Comparison of ENCODE assay signal across 1 cellular context in the genomic region with DNA sequence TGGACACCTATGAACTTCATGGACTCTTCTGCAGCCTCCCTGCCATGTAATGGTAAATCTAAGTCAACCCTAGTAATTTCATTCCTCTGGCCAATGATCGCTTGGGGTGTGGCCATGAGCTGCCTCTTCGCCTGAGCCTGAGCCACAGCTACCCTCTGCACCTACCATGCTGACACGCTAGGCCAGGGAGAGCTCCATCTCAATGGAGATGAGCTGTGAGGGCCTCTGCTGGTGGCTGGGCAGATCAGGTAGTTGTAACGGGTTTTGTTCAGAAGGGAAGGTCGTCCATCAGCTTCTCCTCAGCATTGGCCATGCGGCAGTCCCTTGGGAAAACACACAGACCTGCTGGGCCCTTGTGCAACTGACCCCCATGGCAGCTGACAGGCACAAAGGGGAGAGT.
TF ChIP-seq lines count a peak whose summit lies in the region.

No MANE protein-coding gene starts in this region.

TF ChIP-seq in HepG2, 621 proteins besides CTCF, POLR2A, EP300 and RAD21 (continued from another document and continues in another):
- TF ChIP-seq, protein P1, sequence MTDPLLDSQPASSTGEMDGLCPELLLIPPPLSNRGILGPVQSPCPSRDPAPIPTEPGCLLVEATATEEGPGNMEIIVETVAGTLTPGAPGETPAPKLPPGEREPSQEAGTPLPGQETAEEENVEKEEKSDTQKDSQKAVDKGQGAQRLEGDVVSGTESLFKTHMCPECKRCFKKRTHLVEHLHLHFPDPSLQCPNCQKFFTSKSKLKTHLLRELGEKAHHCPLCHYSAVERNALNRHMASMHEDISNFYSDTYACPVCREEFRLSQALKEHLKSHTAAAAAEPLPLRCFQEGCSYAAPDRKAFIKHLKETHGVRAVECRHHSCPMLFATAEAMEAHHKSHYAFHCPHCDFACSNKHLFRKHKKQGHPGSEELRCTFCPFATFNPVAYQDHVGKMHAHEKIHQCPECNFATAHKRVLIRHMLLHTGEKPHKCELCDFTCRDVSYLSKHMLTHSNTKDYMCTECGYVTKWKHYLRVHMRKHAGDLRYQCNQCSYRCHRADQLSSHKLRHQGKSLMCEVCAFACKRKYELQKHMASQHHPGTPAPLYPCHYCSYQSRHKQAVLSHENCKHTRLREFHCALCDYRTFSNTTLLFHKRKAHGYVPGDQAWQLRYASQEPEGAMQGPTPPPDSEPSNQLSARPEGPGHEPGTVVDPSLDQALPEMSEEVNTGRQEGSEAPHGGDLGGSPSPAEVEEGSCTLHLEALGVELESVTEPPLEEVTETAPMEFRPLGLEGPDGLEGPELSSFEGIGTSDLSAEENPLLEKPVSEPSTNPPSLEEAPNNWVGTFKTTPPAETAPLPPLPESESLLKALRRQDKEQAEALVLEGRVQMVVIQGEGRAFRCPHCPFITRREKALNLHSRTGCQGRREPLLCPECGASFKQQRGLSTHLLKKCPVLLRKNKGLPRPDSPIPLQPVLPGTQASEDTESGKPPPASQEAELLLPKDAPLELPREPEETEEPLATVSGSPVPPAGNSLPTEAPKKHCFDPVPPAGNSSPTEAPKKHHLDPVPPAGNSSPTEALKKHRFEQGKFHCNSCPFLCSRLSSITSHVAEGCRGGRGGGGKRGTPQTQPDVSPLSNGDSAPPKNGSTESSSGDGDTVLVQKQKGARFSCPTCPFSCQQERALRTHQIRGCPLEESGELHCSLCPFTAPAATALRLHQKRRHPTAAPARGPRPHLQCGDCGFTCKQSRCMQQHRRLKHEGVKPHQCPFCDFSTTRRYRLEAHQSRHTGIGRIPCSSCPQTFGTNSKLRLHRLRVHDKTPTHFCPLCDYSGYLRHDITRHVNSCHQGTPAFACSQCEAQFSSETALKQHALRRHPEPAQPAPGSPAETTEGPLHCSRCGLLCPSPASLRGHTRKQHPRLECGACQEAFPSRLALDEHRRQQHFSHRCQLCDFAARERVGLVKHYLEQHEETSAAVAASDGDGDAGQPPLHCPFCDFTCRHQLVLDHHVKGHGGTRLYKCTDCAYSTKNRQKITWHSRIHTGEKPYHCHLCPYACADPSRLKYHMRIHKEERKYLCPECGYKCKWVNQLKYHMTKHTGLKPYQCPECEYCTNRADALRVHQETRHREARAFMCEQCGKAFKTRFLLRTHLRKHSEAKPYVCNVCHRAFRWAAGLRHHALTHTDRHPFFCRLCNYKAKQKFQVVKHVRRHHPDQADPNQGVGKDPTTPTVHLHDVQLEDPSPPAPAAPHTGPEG (CRISPR knock-in tag; IDR thresholded peaks at IDR 0.05): no peak
- TF ChIP-seq, protein P2, sequence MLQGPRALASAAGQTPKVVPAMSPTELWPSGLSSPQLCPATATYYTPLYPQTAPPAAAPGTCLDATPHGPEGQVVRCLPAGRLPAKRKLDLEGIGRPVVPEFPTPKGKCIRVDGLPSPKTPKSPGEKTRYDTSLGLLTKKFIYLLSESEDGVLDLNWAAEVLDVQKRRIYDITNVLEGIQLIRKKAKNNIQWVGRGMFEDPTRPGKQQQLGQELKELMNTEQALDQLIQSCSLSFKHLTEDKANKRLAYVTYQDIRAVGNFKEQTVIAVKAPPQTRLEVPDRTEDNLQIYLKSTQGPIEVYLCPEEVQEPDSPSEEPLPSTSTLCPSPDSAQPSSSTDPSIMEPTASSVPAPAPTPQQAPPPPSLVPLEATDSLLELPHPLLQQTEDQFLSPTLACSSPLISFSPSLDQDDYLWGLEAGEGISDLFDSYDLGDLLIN (CRISPR knock-in tag; IDR thresholded peaks at IDR 0.05; ENCODE audit: borderline replicate concordance): no peak
- TF ChIP-seq, protein P3, sequence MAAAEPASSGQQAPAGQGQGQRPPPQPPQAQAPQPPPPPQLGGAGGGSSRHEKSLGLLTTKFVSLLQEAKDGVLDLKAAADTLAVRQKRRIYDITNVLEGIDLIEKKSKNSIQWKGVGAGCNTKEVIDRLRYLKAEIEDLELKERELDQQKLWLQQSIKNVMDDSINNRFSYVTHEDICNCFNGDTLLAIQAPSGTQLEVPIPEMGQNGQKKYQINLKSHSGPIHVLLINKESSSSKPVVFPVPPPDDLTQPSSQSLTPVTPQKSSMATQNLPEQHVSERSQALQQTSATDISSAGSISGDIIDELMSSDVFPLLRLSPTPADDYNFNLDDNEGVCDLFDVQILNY (CRISPR knock-in tag; conservative IDR thresholded peaks at IDR 0.05): no peak
- TF ChIP-seq, protein P4, sequence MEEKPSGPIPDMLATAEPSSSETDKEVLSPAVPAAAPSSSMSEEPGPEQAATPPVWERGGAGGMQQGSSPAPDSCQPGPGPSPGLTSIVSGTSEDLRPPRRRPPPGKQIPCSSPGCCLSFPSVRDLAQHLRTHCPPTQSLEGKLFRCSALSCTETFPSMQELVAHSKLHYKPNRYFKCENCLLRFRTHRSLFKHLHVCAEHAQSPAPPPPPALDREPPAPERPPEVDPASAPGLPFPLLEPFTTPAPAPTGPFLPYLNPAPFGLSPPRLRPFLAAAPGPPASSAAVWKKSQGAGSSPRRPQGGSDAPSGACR (CRISPR knock-in tag; IDR thresholded peaks at IDR 0.05): no peak
- peak; percentile 37; the same call in 1 of the 2 replicates for TF ChIP-seq ZMYM4 (CRISPR knock-in tag; IDR thresholded peaks at IDR 0.05)
- no peak for TF ChIP-seq ZNF121 (CRISPR knock-in tag; IDR thresholded peaks at IDR 0.05)
- TF ChIP-seq ZNF570 (CRISPR knock-in tag; IDR thresholded peaks at IDR 0.05; ENCODE audit: borderline replicate concordance): no peak
- TF ChIP-seq ZNF614 (CRISPR knock-in tag; IDR thresholded peaks at IDR 0.05; ENCODE audit: borderline replicate concordance): peak; percentile 43; the same call in 1 of the 2 replicates
- TF ChIP-seq KDM6A (CRISPR knock-in tag; IDR thresholded peaks at IDR 0.05; ENCODE audit: low read depth): no peak
- TF ChIP-seq, protein P5, sequence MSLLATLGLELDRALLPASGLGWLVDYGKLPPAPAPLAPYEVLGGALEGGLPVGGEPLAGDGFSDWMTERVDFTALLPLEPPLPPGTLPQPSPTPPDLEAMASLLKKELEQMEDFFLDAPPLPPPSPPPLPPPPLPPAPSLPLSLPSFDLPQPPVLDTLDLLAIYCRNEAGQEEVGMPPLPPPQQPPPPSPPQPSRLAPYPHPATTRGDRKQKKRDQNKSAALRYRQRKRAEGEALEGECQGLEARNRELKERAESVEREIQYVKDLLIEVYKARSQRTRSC (CRISPR knock-in tag; IDR thresholded peaks at IDR 0.05; ENCODE audit: low read depth): no peak
- TF ChIP-seq STAT5B (CRISPR knock-in tag; IDR thresholded peaks at IDR 0.05): no peak
- TF ChIP-seq, protein P6, sequence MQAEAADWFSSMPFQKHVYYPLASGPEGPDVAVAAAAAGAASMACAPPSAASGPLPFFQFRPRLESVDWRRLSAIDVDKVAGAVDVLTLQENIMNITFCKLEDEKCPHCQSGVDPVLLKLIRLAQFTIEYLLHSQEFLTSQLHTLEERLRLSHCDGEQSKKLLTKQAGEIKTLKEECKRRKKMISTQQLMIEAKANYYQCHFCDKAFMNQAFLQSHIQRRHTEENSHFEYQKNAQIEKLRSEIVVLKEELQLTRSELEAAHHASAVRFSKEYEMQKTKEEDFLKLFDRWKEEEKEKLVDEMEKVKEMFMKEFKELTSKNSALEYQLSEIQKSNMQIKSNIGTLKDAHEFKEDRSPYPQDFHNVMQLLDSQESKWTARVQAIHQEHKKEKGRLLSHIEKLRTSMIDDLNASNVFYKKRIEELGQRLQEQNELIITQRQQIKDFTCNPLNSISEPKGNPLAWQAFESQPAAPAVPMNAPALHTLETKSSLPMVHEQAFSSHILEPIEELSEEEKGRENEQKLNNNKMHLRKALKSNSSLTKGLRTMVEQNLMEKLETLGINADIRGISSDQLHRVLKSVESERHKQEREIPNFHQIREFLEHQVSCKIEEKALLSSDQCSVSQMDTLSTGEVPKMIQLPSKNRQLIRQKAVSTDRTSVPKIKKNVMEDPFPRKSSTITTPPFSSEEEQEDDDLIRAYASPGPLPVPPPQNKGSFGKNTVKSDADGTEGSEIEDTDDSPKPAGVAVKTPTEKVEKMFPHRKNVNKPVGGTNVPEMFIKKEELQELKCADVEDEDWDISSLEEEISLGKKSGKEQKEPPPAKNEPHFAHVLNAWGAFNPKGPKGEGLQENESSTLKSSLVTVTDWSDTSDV (CRISPR knock-in tag; IDR thresholded peaks at IDR 0.05): no peak
- TF ChIP-seq, protein P7, sequence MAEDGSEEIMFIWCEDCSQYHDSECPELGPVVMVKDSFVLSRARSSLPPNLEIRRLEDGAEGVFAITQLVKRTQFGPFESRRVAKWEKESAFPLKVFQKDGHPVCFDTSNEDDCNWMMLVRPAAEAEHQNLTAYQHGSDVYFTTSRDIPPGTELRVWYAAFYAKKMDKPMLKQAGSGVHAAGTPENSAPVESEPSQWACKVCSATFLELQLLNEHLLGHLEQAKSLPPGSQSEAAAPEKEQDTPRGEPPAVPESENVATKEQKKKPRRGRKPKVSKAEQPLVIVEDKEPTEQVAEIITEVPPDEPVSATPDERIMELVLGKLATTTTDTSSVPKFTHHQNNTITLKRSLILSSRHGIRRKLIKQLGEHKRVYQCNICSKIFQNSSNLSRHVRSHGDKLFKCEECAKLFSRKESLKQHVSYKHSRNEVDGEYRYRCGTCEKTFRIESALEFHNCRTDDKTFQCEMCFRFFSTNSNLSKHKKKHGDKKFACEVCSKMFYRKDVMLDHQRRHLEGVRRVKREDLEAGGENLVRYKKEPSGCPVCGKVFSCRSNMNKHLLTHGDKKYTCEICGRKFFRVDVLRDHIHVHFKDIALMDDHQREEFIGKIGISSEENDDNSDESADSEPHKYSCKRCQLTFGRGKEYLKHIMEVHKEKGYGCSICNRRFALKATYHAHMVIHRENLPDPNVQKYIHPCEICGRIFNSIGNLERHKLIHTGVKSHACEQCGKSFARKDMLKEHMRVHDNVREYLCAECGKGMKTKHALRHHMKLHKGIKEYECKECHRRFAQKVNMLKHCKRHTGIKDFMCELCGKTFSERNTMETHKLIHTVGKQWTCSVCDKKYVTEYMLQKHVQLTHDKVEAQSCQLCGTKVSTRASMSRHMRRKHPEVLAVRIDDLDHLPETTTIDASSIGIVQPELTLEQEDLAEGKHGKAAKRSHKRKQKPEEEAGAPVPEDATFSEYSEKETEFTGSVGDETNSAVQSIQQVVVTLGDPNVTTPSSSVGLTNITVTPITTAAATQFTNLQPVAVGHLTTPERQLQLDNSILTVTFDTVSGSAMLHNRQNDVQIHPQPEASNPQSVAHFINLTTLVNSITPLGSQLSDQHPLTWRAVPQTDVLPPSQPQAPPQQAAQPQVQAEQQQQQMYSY (CRISPR knock-in tag; IDR thresholded peaks at IDR 0.05): no peak
- no peak for TF ChIP-seq SNAI1 (CRISPR knock-in tag; IDR thresholded peaks at IDR 0.05; ENCODE audit: borderline replicate concordance)
- TF ChIP-seq ZNF343 (CRISPR knock-in tag; IDR thresholded peaks at IDR 0.05): no peak
- TF ChIP-seq SAP130 (CRISPR knock-in tag; IDR thresholded peaks at IDR 0.05; ENCODE audit: low read depth): 0 out of 2 replicates have a peak, but pooled peaks have one; percentile 25
- no peak for TF ChIP-seq NONO (IDR thresholded peaks at IDR 0.05)
- 0 out of 2 replicates have a peak, but pooled peaks have one; percentile 57 for TF ChIP-seq NONO (CRISPR knock-in tag; conservative IDR thresholded peaks at IDR 0.05)
- TF ChIP-seq ZNF253 (CRISPR knock-in tag; IDR thresholded peaks at IDR 0.05; ENCODE audit: borderline replicate concordance): no peak
- no peak for TF ChIP-seq ZNF138 (CRISPR knock-in tag; IDR thresholded peaks at IDR 0.05; ENCODE audit: low read depth)
- TF ChIP-seq, protein P8, sequence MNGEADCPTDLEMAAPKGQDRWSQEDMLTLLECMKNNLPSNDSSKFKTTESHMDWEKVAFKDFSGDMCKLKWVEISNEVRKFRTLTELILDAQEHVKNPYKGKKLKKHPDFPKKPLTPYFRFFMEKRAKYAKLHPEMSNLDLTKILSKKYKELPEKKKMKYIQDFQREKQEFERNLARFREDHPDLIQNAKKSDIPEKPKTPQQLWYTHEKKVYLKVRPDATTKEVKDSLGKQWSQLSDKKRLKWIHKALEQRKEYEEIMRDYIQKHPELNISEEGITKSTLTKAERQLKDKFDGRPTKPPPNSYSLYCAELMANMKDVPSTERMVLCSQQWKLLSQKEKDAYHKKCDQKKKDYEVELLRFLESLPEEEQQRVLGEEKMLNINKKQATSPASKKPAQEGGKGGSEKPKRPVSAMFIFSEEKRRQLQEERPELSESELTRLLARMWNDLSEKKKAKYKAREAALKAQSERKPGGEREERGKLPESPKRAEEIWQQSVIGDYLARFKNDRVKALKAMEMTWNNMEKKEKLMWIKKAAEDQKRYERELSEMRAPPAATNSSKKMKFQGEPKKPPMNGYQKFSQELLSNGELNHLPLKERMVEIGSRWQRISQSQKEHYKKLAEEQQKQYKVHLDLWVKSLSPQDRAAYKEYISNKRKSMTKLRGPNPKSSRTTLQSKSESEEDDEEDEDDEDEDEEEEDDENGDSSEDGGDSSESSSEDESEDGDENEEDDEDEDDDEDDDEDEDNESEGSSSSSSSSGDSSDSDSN (CRISPR knock-in tag; IDR thresholded peaks at IDR 0.05): 0 out of 2 replicates have a peak, but pooled peaks have one; percentile 31
- TF ChIP-seq TGIF2 (CRISPR knock-in tag; IDR thresholded peaks at IDR 0.05): no peak
- TF ChIP-seq GATAD1 (CRISPR knock-in tag; IDR thresholded peaks at IDR 0.05): 0 out of 2 replicates have a peak, but pooled peaks have one; percentile 27
- TF ChIP-seq, protein P9, sequence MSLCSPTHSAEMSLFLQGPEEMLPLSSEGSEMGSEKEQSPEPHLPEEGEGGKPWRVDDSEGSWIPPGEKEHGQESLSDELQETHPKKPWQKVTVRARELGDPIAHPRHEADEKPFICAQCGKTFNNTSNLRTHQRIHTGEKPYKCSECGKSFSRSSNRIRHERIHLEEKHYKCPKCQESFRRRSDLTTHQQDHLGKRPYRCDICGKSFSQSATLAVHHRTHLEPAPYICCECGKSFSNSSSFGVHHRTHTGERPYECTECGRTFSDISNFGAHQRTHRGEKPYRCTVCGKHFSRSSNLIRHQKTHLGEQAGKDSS (CRISPR knock-in tag; IDR thresholded peaks at IDR 0.05; ENCODE audit: borderline replicate concordance, low read depth): no peak
- no peak for TF ChIP-seq ZNF607 (CRISPR knock-in tag; IDR thresholded peaks at IDR 0.05; ENCODE audit: borderline replicate concordance)
- TF ChIP-seq, protein P10, sequence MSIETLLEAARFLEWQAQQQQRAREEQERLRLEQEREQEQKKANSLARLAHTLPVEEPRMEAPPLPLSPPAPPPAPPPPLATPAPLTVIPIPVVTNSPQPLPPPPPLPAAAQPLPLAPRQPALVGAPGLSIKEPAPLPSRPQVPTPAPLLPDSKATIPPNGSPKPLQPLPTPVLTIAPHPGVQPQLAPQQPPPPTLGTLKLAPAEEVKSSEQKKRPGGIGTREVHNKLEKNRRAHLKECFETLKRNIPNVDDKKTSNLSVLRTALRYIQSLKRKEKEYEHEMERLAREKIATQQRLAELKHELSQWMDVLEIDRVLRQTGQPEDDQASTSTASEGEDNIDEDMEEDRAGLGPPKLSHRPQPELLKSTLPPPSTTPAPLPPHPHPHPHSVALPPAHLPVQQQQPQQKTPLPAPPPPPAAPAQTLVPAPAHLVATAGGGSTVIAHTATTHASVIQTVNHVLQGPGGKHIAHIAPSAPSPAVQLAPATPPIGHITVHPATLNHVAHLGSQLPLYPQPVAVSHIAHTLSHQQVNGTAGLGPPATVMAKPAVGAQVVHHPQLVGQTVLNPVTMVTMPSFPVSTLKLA (IDR thresholded peaks at IDR 0.05): no peak
- TF ChIP-seq, protein P11, sequence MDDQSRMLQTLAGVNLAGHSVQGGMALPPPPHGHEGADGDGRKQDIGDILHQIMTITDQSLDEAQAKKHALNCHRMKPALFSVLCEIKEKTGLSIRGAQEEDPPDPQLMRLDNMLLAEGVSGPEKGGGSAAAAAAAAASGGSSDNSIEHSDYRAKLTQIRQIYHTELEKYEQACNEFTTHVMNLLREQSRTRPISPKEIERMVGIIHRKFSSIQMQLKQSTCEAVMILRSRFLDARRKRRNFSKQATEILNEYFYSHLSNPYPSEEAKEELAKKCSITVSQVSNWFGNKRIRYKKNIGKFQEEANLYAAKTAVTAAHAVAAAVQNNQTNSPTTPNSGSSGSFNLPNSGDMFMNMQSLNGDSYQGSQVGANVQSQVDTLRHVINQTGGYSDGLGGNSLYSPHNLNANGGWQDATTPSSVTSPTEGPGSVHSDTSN (CRISPR knock-in tag; IDR thresholded peaks at IDR 0.05; ENCODE audit: borderline replicate concordance): no peak
